17 cellular contexts compared by ENCODE assay signal in the genomic region with DNA sequence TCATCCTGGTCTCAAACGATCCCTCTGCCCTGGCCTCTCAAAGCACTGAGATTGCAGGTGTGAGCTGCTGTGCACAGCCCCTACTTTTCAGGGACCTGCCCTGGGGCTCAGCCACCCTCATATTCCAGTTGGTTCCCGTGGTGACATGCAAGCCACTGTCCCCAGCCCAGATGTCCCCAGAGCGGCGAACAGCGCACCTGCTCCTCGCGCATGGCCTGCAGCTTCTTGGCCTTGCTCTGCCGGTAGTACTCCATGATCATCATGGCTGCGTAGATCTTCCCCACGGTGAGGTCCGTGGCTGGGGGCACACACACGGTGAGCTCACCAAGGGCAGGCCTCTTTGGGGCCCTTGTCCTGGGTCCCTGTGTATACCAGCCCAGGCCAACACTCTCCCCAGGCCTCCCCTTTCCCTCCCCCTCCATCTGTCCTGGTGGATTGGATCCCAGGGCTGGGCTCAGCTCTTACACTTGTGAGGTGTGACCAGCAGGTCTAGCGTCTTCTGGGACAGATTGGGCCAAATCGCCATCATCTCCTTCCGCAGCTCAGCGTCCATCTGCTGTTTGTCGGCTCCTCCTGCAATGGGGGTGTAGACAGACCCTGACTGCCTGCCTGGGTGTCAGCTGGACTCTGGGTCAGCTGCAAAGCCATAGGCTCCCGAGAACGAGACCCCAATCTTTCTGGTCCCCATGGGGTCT.
"Had no signal": no experiment of that assay in that cellular context is flagged by ENCODE, and none has a peak within 500 bp of the region (broad histone marks: within the 10 kb centered on the region; RNA-seq: fewer than 3 reads in every experiment).

No MANE protein-coding gene starts in this region.

- H3K4me2 ChIP-seq: hepatocyte had no signal

- H3K27me3 ChIP-seq: foreskin keratinocyte, hepatocyte, ovary, upper lobe of right lung, vagina had no signal

- DNase-seq: effector memory CD8-positive, alpha-beta T cell; foreskin keratinocyte; head of caudate nucleus; kidney; left cardiac atrium; left ventricle myocardium inferior; lower lobe of right lung; natural killer cell; ovary; right cardiac atrium; small intestine; stimulated activated CD4-positive, alpha-beta T cell treated with anti-CD3 and anti-CD28 coated beads, Interleukin-2, amount 100 ng/mL, for 48 hours; stimulated activated naive CD4-positive, alpha-beta T cell treated with Interleukin-2 at 50 U/mL for 16 hours; tibial artery; upper lobe of right lung had no signal

- H3K9me3 ChIP-seq: left ventricle myocardium inferior, lower lobe of right lung, ovary, tibial artery, upper lobe of right lung, vagina had no signal

- H3K4me3 ChIP-seq: hepatocyte, left ventricle myocardium inferior, lower lobe of right lung, ovary, tibial artery, upper lobe of right lung, vagina had no signal

- H3K36me3 ChIP-seq: left ventricle myocardium inferior, lower lobe of right lung, ovary, tibial artery, upper lobe of right lung, vagina had no signal

- ATAC-seq: effector memory CD8-positive, alpha-beta T cell; foreskin keratinocyte; left cardiac atrium; lower lobe of right lung; natural killer cell; right cardiac atrium; upper lobe of right lung had no signal

- H3K79me2 ChIP-seq: hepatocyte had no signal

- H3K4me1 ChIP-seq: foreskin keratinocyte, left ventricle myocardium inferior, upper lobe of right lung, vagina had no signal

- H3K27ac ChIP-seq: foreskin keratinocyte, hepatocyte, left ventricle myocardium inferior, lower lobe of right lung, ovary, tibial artery, upper lobe of right lung, vagina had no signal

- H2AFZ ChIP-seq: hepatocyte had no signal
